1 cellular context compared by ENCODE assay signal in genomic region chr3:138862924-138863775, GRCh38.
TF ChIP-seq lines count a peak whose summit lies in the region.

No MANE protein-coding gene starts in this region.

TF ChIP-seq in HepG2, 621 proteins besides CTCF, POLR2A, EP300 and RAD21 (continued from another document and continues in another):
- TF ChIP-seq TBX2 (CRISPR knock-in tag; IDR thresholded peaks at IDR 0.05; ENCODE audit: borderline replicate concordance) (peak; percentile 98), ISL2 (CRISPR knock-in tag; IDR thresholded peaks at IDR 0.05) (peak; percentile 62; the same call in 1 of the 2 replicates), ZNF574 (CRISPR knock-in tag; IDR thresholded peaks at IDR 0.05) (peak; percentile 71; the same call in 1 of the 2 replicates), SETDB1 (CRISPR knock-in tag; IDR thresholded peaks at IDR 0.05; ENCODE audit: borderline replicate concordance) (no peak), GABPB1 (CRISPR knock-in tag; IDR thresholded peaks at IDR 0.05) (0 out of 2 replicates have a peak, but pooled peaks have one; percentile 36), NCOA5 (CRISPR knock-in tag; IDR thresholded peaks at IDR 0.05) (no peak), MYNN (CRISPR knock-in tag; IDR thresholded peaks at IDR 0.05; ENCODE audit: low read depth) (no peak), ZNF652 (CRISPR knock-in tag; IDR thresholded peaks at IDR 0.05; ENCODE audit: borderline replicate concordance, low read depth) (peak; percentile 26; the same call in 1 of the 2 replicates), ZNF121 (CRISPR knock-in tag; IDR thresholded peaks at IDR 0.05) (no peak), GATA4 (IDR thresholded peaks at IDR 0.05; ENCODE audit: borderline replicate concordance, low read depth) (peak; percentile 60; the same call in 1 of the 2 replicates), CENPX (CRISPR knock-in tag; IDR thresholded peaks at IDR 0.05) (no peak), CCDC6 (CRISPR knock-in tag; IDR thresholded peaks at IDR 0.05) (peak; percentile 86; the same call in 1 of the 2 replicates), ZNF75D (CRISPR knock-in tag; IDR thresholded peaks at IDR 0.05; ENCODE audit: borderline replicate concordance) (no peak), UBTF (CRISPR knock-in tag; IDR thresholded peaks at IDR 0.05) (peak; percentile 66), ZNF703 (CRISPR knock-in tag; IDR thresholded peaks at IDR 0.05; ENCODE audit: borderline replicate concordance) (0 out of 2 replicates have a peak, but pooled peaks have one; percentile 54), MLXIP (CRISPR knock-in tag; IDR thresholded peaks at IDR 0.05; ENCODE audit: borderline replicate concordance) (no peak), ZSCAN25 (CRISPR knock-in tag; IDR thresholded peaks at IDR 0.05) (peak; percentile 87), SYNCRIP (IDR thresholded peaks at IDR 0.05; ENCODE audit: insufficient read depth, low read depth, low read length) (no peak), RBM22 (optimal IDR thresholded peaks at IDR 0.05; ENCODE audit: low read length) (no peak), ZIK1 (CRISPR knock-in tag; IDR thresholded peaks at IDR 0.05; ENCODE audit: borderline replicate concordance, low read depth) (no peak), THAP11 (CRISPR knock-in tag; IDR thresholded peaks at IDR 0.05) (peak; percentile 72), ZC3H4 (CRISPR knock-in tag; IDR thresholded peaks at IDR 0.05; ENCODE audit: borderline replicate concordance) (peak; percentile 59; the same call in 1 of the 2 replicates), TBP (CRISPR knock-in tag; IDR thresholded peaks at IDR 0.05) (no peak), ATF4 (CRISPR knock-in tag; IDR thresholded peaks at IDR 0.05) (peak; percentile 58 to 95; a peak in 3 of 4 replicates), ZGPAT (CRISPR knock-in tag; IDR thresholded peaks at IDR 0.05) (peak; percentile 91), MIER2 (CRISPR knock-in tag; IDR thresholded peaks at IDR 0.05) (no peak), ETV5 (CRISPR knock-in tag; IDR thresholded peaks at IDR 0.05; ENCODE audit: borderline replicate concordance) (peak; percentile 76), FOXK1 (CRISPR knock-in tag; IDR thresholded peaks at IDR 0.05; ENCODE audit: borderline replicate concordance, low read depth) (peak; percentile 50; the same call in 1 of the 2 replicates), MAFG (CRISPR knock-in tag; IDR thresholded peaks at IDR 0.05) (no peak), ZNF609 (CRISPR knock-in tag; IDR thresholded peaks at IDR 0.05; ENCODE audit: borderline replicate concordance) (no peak; the same call in none of the 2 replicates), ZNF616 (CRISPR knock-in tag; IDR thresholded peaks at IDR 0.05; ENCODE audit: low read depth) (no peak), ZMAT5 (CRISPR knock-in tag; IDR thresholded peaks at IDR 0.05; ENCODE audit: borderline replicate concordance, low read depth) (no peak), ZNF878 (CRISPR knock-in tag; IDR thresholded peaks at IDR 0.05) (peak; percentile 86; the same call in 1 of the 2 replicates), ESRRA (CRISPR knock-in tag; IDR thresholded peaks at IDR 0.05; ENCODE audit: low read depth) (peak; percentile 86), BCL6 (CRISPR knock-in tag; IDR thresholded peaks at IDR 0.05) (peak; percentile 76), ZNF367 (CRISPR knock-in tag; IDR thresholded peaks at IDR 0.05; ENCODE audit: borderline replicate concordance) (no peak), SRF (IDR thresholded peaks at IDR 0.05; ENCODE audit: low read depth, low read length) (no peak), SALL1 (CRISPR knock-in tag; IDR thresholded peaks at IDR 0.05) (peak; percentile 96), RAD51 (IDR thresholded peaks at IDR 0.05; ENCODE audit: borderline replicate concordance) (no peak), ZC3H13 (CRISPR knock-in tag; IDR thresholded peaks at IDR 0.05) (no peak), ZBTB42 (CRISPR knock-in tag; IDR thresholded peaks at IDR 0.05) (no peak), MEIS1 (CRISPR knock-in tag; IDR thresholded peaks at IDR 0.05; ENCODE audit: borderline replicate concordance) (peak; percentile 90; the same call in 1 of the 2 replicates)
- TF ChIP-seq, protein P1, sequence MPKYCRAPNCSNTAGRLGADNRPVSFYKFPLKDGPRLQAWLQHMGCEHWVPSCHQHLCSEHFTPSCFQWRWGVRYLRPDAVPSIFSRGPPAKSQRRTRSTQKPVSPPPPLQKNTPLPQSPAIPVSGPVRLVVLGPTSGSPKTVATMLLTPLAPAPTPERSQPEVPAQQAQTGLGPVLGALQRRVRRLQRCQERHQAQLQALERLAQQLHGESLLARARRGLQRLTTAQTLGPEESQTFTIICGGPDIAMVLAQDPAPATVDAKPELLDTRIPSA (CRISPR knock-in tag; IDR thresholded peaks at IDR 0.05; ENCODE audit: borderline replicate concordance), result no peak
- TF ChIP-seq, protein P2, sequence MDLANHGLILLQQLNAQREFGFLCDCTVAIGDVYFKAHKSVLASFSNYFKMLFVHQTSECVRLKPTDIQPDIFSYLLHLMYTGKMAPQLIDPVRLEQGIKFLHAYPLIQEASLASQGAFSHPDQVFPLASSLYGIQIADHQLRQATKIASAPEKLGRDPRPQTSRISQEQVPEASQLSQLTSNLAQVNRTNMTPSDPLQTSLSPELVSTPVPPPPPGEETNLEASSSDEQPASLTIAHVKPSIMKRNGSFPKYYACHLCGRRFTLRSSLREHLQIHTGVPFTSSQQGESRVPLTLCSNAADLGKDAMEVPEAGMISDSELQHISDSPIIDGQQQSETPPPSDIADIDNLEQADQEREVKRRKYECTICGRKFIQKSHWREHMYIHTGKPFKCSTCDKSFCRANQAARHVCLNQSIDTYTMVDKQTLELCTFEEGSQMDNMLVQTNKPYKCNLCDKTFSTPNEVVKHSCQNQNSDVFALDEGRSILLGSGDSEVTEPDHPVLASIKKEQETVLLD (CRISPR knock-in tag; IDR thresholded peaks at IDR 0.05; ENCODE audit: low read depth), result no peak
- TF ChIP-seq, protein P3, sequence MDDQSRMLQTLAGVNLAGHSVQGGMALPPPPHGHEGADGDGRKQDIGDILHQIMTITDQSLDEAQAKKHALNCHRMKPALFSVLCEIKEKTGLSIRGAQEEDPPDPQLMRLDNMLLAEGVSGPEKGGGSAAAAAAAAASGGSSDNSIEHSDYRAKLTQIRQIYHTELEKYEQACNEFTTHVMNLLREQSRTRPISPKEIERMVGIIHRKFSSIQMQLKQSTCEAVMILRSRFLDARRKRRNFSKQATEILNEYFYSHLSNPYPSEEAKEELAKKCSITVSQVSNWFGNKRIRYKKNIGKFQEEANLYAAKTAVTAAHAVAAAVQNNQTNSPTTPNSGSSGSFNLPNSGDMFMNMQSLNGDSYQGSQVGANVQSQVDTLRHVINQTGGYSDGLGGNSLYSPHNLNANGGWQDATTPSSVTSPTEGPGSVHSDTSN (CRISPR knock-in tag; IDR thresholded peaks at IDR 0.05; ENCODE audit: borderline replicate concordance), result no peak
